In genomic region chr2:56034258-56034657, GRCh38 we compare ENCODE assay signal across 19 cellular contexts.
DNase-seq lines count a peak whose midpoint lies in the region; ATAC-seq and TF ChIP-seq lines count a peak whose summit lies in the region.
"Had no signal": no experiment of that assay in that cellular context is flagged by ENCODE, and none has a peak within 500 bp of the region (broad histone marks: within the 10 kb centered on the region; RNA-seq: fewer than 3 reads in every experiment).

No MANE protein-coding gene starts in this region.

- no peaks in the 10 kb centered on the region for H3K36me3 Mint-ChIP-seq in MCF 10A (ENCODE audit: insufficient read depth, unreplicated experiment)
- H3K36me3 Mint-ChIP-seq: CD14-positive monocyte; CD4-positive, alpha-beta memory T cell had no signal

- H2AFZ ChIP-seq in mammary epithelial cell (ENCODE audit: low read depth, low read length) = no peak overlapping the region

- ATAC-seq in HG03432 (IDR thresholded peaks at IDR 0.05; ENCODE audit: unreplicated experiment) (no peak), HG03469 (IDR thresholded peaks at IDR 0.05; ENCODE audit: unreplicated experiment) (no peak)
- ATAC-seq: HCT116 had no signal

- dilution Hi-C loops in mammary epithelial cell (cut with HindIII; ENCODE audit: low sequenced_read_pairs) = no loop called here

- H3K4me3 Mint-ChIP-seq in MCF 10A (ENCODE audit: unreplicated experiment) = no peak overlapping the region
- H3K4me3 Mint-ChIP-seq: CD14-positive monocyte; CD4-positive, alpha-beta memory T cell; HFFc6 had no signal

- H3K27ac ChIP-seq in breast epithelium = no peak overlapping the region
- H3K27ac ChIP-seq in mammary epithelial cell (ENCODE audit: insufficient read depth, low read depth, low read length) = no peak overlapping the region
- H3K27ac ChIP-seq: 22Rv1, BLaER1, HL-60 had no signal

- H3K27me3 Mint-ChIP-seq in MCF 10A (ENCODE audit: insufficient read depth, unreplicated experiment) = no peaks in the 10 kb centered on the region
- H3K27me3 Mint-ChIP-seq: CD4-positive, alpha-beta memory T cell had no signal

- H3K27ac Mint-ChIP-seq in MCF 10A (ENCODE audit: low read depth, unreplicated experiment) = no peak overlapping the region
- H3K27ac Mint-ChIP-seq: CD14-positive monocyte; CD4-positive, alpha-beta memory T cell; HFFc6 had no signal

- H3K9me3 ChIP-seq in breast epithelium (no peaks in the 10 kb centered on the region), mammary epithelial cell (replicated peaks; ENCODE audit: insufficient read depth, low read length) (no peaks in the 10 kb centered on the region)
- H3K9me3 ChIP-seq: BLaER1 had no signal

- POLR2A ChIA-PET in MCF 10A (lab: Yijun Ruan, JAX) = no interaction called here

- no peaks in the 10 kb centered on the region for H3K79me2 ChIP-seq in mammary epithelial cell (ENCODE audit: insufficient read depth, low read length)

- no peaks in the 10 kb centered on the region for H4K20me1 ChIP-seq in mammary epithelial cell (ENCODE audit: insufficient read depth, low read length)
- H4K20me1 ChIP-seq: BLaER1 had no signal

- in situ Hi-C loops in mammary epithelial cell (cut with MboI; ENCODE audit: low sequenced_read_pairs in 2 of 2) = no loop called here

- no TSS peak for BruUV-seq in MCF 10A (replicated peaks; lab: Mats Ljungman, UMichigan)
- BruUV-seq in mammary epithelial cell (replicated peaks; lab: Mats Ljungman, UMichigan) = no TSS peak

- H3K27me3 ChIP-seq in breast epithelium (no peaks in the 10 kb centered on the region), mammary epithelial cell (ENCODE audit: insufficient read depth, low read length) (peaks cover 3% of the 10 kb centered on the region)
- H3K27me3 ChIP-seq: BLaER1 had no signal

- H3K9me3 Mint-ChIP-seq in MCF 10A (ENCODE audit: unreplicated experiment) = no peaks in the 10 kb centered on the region
- H3K9me3 Mint-ChIP-seq: CD14-positive monocyte, HFFc6 had no signal

- intact Hi-C loops in MCF 10A (cut with micrococcal nuclease) (no loop called here), breast epithelium (cut with DNase I; ENCODE audit: low total_unique reads) (no loop called here), mammary epithelial cell (cut with micrococcal nuclease) (no loop called here)

- no peaks in the 10 kb centered on the region for H3K36me3 ChIP-seq in breast epithelium
- H3K36me3 ChIP-seq in mammary epithelial cell (ENCODE audit: insufficient read depth, low read length) = no peaks in the 10 kb centered on the region
- H3K36me3 ChIP-seq: BLaER1 had no signal

- H3K4me1 ChIP-seq in breast epithelium (no peaks in the 10 kb centered on the region), mammary epithelial cell (ENCODE audit: insufficient read depth, low read length) (no peaks in the 10 kb centered on the region)
- H3K4me1 ChIP-seq: BLaER1 had no signal

- WGBS in mammary epithelial cell (ENCODE audit: low coverage, missing lambda C conversion rate) = 34% methylated on average over 3 of the region's 3 CpGs

- H3K4me3 ChIP-seq in breast epithelium (no peak overlapping the region), mammary epithelial cell (replicated peaks in 1 of 3; ENCODE audit: insufficient read depth in 1 of 3, low read depth in 2 of 3, low read length in 3 of 3) (no peak overlapping the region)
- H3K4me3 ChIP-seq: BLaER1 had no signal

- no peak for TF ChIP-seq POLR2A in breast epithelium (IDR thresholded peaks at IDR 0.05)

- no peak overlapping the region for H3K4me2 ChIP-seq in mammary epithelial cell (ENCODE audit: insufficient read depth, low read depth, low read length)
- H3K4me2 ChIP-seq: BLaER1 had no signal

- H3K4me1 Mint-ChIP-seq in MCF 10A (ENCODE audit: insufficient read depth, unreplicated experiment) = peaks cover 10% of the 10 kb centered on the region
- H3K4me1 Mint-ChIP-seq: CD14-positive monocyte; CD4-positive, alpha-beta memory T cell had no signal

- DNase-seq in MCF 10A (ENCODE audit: unreplicated experiment) (peak; percentile 23), breast epithelium (ENCODE audit: low spot score in 2 of 2) (no peak), M059J (ENCODE audit: low read depth) (peak; percentile 30), mammary epithelial cell (peak; percentile 6), hepatic stellate cell (ENCODE audit: low spot score) (peak; percentile 4)
- DNase-seq in stimulated activated CD4-positive, alpha-beta T cell treated with anti-CD3 and anti-CD28 coated beads, Interleukin-4, amount 100 ng/mL, for 24 hours = no peak
- DNase-seq: CD4-positive, alpha-beta memory T cell; DMS153; DMS79; GOT3; H7; HFFc6 had no signal

- CTCF ChIA-PET in MCF 10A (lab: Yijun Ruan, JAX) (interaction anchor here (1.5 kb wide), 1 partner anchor 73 kb away, joined by 4 read pairs; no protein-coding TSS in a partner anchor), mammary epithelial cell (lab: Charles Lee; ENCODE audit: low non-redundant PET) (no interaction called here)

- H3K9ac ChIP-seq in mammary epithelial cell (ENCODE audit: insufficient read depth, low read length) = no peak overlapping the region
- H3K9ac ChIP-seq: BLaER1 had no signal

- no peak for TF ChIP-seq CTCF in MCF 10A (IDR thresholded peaks at IDR 0.05; ENCODE audit: unreplicated experiment)
- no peak for TF ChIP-seq CTCF in breast epithelium (IDR thresholded peaks at IDR 0.05)
- TF ChIP-seq CTCF in mammary epithelial cell (conservative IDR thresholded peaks at IDR 0.05 in 1 of 2, IDR thresholded peaks at IDR 0.05 in 1 of 2; ENCODE audit: extremely low read depth in 1 of 2, insufficient read depth in 1 of 2, low read depth in 1 of 2, low read length in 2 of 2) = no peak

Comparison
In these comparisons a context has a peak if more than half of its experiments do, and no peak if none do; other contexts are left out.
1. DNase-seq: peak in MCF 10A (single experiment), M059J (single experiment), mammary epithelial cell (single experiment) and hepatic stellate cell (single experiment); none in breast epithelium (0 of 2) and stimulated activated CD4-positive, alpha-beta T cell treated with anti-CD3 and anti-CD28 coated beads, Interleukin-4, amount 100 ng/mL, for 24 hours (single experiment).